Comparison of ENCODE assay signal across 9 cellular contexts in the genomic region with DNA sequence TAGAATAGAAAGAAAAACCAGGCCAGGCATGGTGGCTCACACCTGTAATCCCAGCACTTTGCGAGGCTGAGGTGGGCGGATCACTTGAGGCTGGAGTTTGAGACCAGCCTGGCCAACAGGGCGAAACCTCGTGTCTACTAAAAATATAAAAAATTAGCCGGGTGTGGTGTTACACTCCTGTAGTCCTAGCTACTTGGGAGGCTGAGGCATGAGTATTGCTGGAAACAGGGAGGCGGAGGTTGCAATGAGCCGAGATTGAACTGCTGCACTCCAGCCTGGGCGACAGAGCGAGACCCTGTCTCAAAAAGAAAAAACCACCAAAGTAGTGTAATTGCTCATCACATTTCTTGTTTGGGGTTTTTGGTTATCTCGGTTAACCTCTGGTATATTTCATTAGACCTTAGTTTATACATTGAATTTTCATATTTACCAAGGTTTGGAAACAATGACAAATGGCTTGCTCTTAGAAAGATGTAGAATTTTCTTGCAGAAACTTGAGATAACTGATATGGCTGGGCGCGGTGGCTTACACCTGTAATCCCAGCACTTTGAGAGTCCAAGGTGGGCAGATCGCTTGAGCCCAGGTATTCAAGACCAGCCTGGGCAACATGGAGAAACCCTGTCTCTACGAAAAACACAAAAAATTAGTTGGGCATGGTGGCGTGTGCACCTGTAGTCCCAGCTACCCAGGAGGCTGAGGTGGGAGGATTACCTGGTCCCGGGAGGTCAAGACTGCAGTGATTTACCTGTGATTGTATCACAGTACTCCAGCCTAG.
DNase-seq lines count a peak whose midpoint lies in the region; ATAC-seq and TF ChIP-seq lines count a peak whose summit lies in the region.
"Had no signal": no experiment of that assay in that cellular context is flagged by ENCODE, and none has a peak within 500 bp of the region (broad histone marks: within the 10 kb centered on the region; RNA-seq: fewer than 3 reads in every experiment).

No MANE protein-coding gene starts in this region.

- ATAC-seq in GM18511 (IDR thresholded peaks at IDR 0.05; ENCODE audit: unreplicated experiment) = peak; percentile 83
- ATAC-seq in GM21515 (IDR thresholded peaks at IDR 0.05; ENCODE audit: unreplicated experiment) = peak; percentile 68
- peak; percentile 81 for ATAC-seq in HG03378 (IDR thresholded peaks at IDR 0.05; ENCODE audit: unreplicated experiment)

- H3K27me3 Mint-ChIP-seq in nephron (ENCODE audit: low read depth) = no peaks in the 10 kb centered on the region

- peak overlapping the region; percentile 90 to 95 (median 92) for H3K27ac Mint-ChIP-seq in nephron

- H3K4me3 Mint-ChIP-seq in nephron = no peak overlapping the region

- peaks cover 44% of the 10 kb centered on the region for H3K36me3 Mint-ChIP-seq in nephron (ENCODE audit: low read depth)

- H3K4me1 Mint-ChIP-seq in nephron = peaks cover 16% of the 10 kb centered on the region

- H3K9me3 Mint-ChIP-seq in nephron = no peaks in the 10 kb centered on the region

- DNase-seq in MV-4-11 (lab: John Stamatoyannopoulos, UW) (no peak), activated gamma-delta T cell (lab: John Stamatoyannopoulos, UW) (no peak), DMS153 treated with DMSO at 0.1 percent for 48 hours (lab: John Stamatoyannopoulos, UW; ENCODE audit: unreplicated experiment) (no peak)
- DNase-seq: activated naive CD4-positive, alpha-beta T cell; NCI-H2029 had no signal

- no peak for TF ChIP-seq CTCF in nephron (IDR thresholded peaks at IDR 0.05; ENCODE audit: unreplicated experiment in 3 of 3)
